ENCODE assay signal across 1 cellular context in genomic region chr5:415928-416635, GRCh38.
TF ChIP-seq lines count a peak whose summit lies in the region.

No MANE protein-coding gene starts in this region.

TF ChIP-seq in HepG2, 621 proteins besides CTCF, POLR2A, EP300 and RAD21 (continued from another document and continues in another):
- no peak for TF ChIP-seq AFF4 (CRISPR knock-in tag; IDR thresholded peaks at IDR 0.05)
- TF ChIP-seq RNF2 (conservative IDR thresholded peaks at IDR 0.05; ENCODE audit: low read depth), result 0 out of 2 replicates have a peak, but pooled peaks have one; percentile 28
- TF ChIP-seq ZMYM2 (CRISPR knock-in tag; IDR thresholded peaks at IDR 0.05), result no peak
- TF ChIP-seq ZNF572 (CRISPR knock-in tag; IDR thresholded peaks at IDR 0.05), result no peak
- peak; percentile 24; the same call in 1 of the 2 replicates for TF ChIP-seq ZNF891 (CRISPR knock-in tag; IDR thresholded peaks at IDR 0.05)
- peak; percentile 46; the same call in 1 of the 2 replicates for TF ChIP-seq ZFX (CRISPR knock-in tag; IDR thresholded peaks at IDR 0.05; ENCODE audit: low read depth)
- no peak for TF ChIP-seq RERE (CRISPR knock-in tag; IDR thresholded peaks at IDR 0.05; ENCODE audit: low read depth)
- peak; percentile 22; the same call in 1 of the 2 replicates for TF ChIP-seq DZIP1 (CRISPR knock-in tag; IDR thresholded peaks at IDR 0.05)
- TF ChIP-seq ZFY (CRISPR knock-in tag; IDR thresholded peaks at IDR 0.05), result peak; percentile 11; the same call in 1 of the 2 replicates
- TF ChIP-seq HBP1 (CRISPR knock-in tag; IDR thresholded peaks at IDR 0.05; ENCODE audit: low read depth), result no peak
- peak; percentile 32; the same call in 1 of the 2 replicates for TF ChIP-seq ZNF768 (CRISPR knock-in tag; IDR thresholded peaks at IDR 0.05)
- TF ChIP-seq ZNF558 (CRISPR knock-in tag; IDR thresholded peaks at IDR 0.05; ENCODE audit: borderline replicate concordance), result no peak
- no peak for TF ChIP-seq ZNF17 (CRISPR knock-in tag; IDR thresholded peaks at IDR 0.05)
- no peak for TF ChIP-seq FIP1L1 (IDR thresholded peaks at IDR 0.05; ENCODE audit: borderline replicate concordance, insufficient read depth, low read depth, low read length)
- peak; percentile 71 for TF ChIP-seq ZNF687 (CRISPR knock-in tag; IDR thresholded peaks at IDR 0.05)
- peak; percentile 47 for TF ChIP-seq HNF4A (CRISPR knock-in tag; IDR thresholded peaks at IDR 0.05)
- no peak for TF ChIP-seq SCMH1 (CRISPR knock-in tag; IDR thresholded peaks at IDR 0.05; ENCODE audit: borderline replicate concordance)
- TF ChIP-seq SPEN (CRISPR knock-in tag; IDR thresholded peaks at IDR 0.05; ENCODE audit: low read depth), result 0 out of 2 replicates have a peak, but pooled peaks have one; percentile 28
- no peak for TF ChIP-seq ZNF343 (CRISPR knock-in tag; IDR thresholded peaks at IDR 0.05)
- no peak for TF ChIP-seq MAF1 (CRISPR knock-in tag; IDR thresholded peaks at IDR 0.05; ENCODE audit: borderline replicate concordance)
- 0 out of 2 replicates have a peak, but pooled peaks have one; percentile 19 for TF ChIP-seq ZNF501 (CRISPR knock-in tag; IDR thresholded peaks at IDR 0.05)
- no peak for TF ChIP-seq ZNF652 (CRISPR knock-in tag; IDR thresholded peaks at IDR 0.05; ENCODE audit: borderline replicate concordance, low read depth)
- no peak for TF ChIP-seq ZNF513 (CRISPR knock-in tag; conservative IDR thresholded peaks at IDR 0.05)
- TF ChIP-seq SAP130 (CRISPR knock-in tag; IDR thresholded peaks at IDR 0.05; ENCODE audit: low read depth), result 0 out of 2 replicates have a peak, but pooled peaks have one; percentile 16
- no peak for TF ChIP-seq ZBTB42 (CRISPR knock-in tag; IDR thresholded peaks at IDR 0.05)
- TF ChIP-seq ZZZ3 (CRISPR knock-in tag; IDR thresholded peaks at IDR 0.05; ENCODE audit: borderline replicate concordance), result no peak
- 0 out of 2 replicates have a peak, but pooled peaks have one; percentile 39 for TF ChIP-seq PHF20 (CRISPR knock-in tag; IDR thresholded peaks at IDR 0.05)
